In the genomic region with DNA sequence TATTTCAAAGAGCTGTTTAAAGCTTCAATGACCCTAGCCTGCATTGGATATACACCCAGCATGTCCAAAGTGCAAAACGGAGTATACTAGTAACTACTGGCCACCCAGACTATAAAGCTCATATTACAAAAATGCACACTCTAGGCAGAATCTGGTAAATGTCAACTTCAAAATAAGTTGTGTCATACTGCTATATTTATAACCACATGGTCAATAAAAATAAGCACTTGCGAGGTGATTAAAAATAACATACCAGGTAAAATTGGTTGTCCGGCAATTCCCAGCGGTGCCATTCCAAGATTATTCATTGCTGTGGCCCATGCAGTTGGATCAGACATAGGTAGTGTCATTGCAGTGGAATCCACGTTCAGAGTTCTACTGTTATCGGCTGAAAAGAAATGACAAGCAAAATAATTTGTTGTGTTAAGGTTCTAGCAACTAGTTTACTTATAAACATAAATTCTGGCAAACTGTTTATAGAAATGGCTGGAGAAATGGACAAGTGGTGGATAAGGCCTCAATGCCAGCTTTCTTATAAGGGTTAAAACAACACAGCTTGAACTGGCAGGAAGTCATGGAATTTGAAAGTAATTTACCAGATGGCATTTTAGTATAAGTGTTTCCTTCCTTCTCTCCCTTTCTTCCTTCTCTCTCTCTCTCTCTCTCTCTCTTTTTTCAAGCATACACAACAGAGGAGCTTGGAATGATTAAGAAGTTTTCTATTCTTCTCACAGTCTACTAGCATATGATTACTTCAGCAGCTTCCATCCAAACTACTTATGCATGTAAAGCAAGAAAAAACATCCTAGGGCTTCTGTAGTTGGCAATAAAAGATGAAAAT, we compare ENCODE assay signal across 20 cellular contexts.
DNase-seq lines count a peak whose midpoint lies in the region; ATAC-seq and TF ChIP-seq lines count a peak whose summit lies in the region.
"Had no signal": no experiment of that assay in that cellular context is flagged by ENCODE, and none has a peak within 500 bp of the region (broad histone marks: within the 10 kb centered on the region; RNA-seq: fewer than 3 reads in every experiment).

No MANE protein-coding gene starts in this region.

- H4K20me1 ChIP-seq in GM23248 (ENCODE audit: insufficient read depth) (no peaks in the 10 kb centered on the region), GM23338 (replicated peaks; ENCODE audit: insufficient read depth) (no peaks in the 10 kb centered on the region)

- no peak overlapping the region for H3K27ac Mint-ChIP-seq in GM23338
- H3K27ac Mint-ChIP-seq: activated naive CD8-positive, alpha-beta T cell treated with anti-CD3 and anti-CD28 coated beads, Interleukin-2, amount 10 ng/mL, durations not matched to agents 7 days and 5 days; activated T-helper 2 cell treated with anti-CD3 and anti-CD28 coated beads, Interferon-gamma antibody, Interleukin-2, Interleukin-4, amounts not matched to agents 10 μg/mL and 5 μg/mL and 100 μg/mL, durations not matched to agents 14 hours and 24 hours and 36 hours; stimulated activated effector memory CD8-positive, alpha-beta T cell treated with anti-CD3 and anti-CD28 coated beads, Interleukin-12 subunit alpha, Interleukin-12 subunit beta, amount 100 ng/mL, for 72 hours had no signal

- peak; percentile 53 for ATAC-seq in left lobe of liver
- no peak for ATAC-seq in HG02885 (IDR thresholded peaks at IDR 0.05; ENCODE audit: poor library complexity, unreplicated experiment)
- no peak for ATAC-seq in GM23338
- ATAC-seq: stimulated activated effector memory CD8-positive, alpha-beta T cell treated with anti-CD3 and anti-CD28 coated beads, Interleukin-12 subunit alpha, Interleukin-12 subunit beta, amount 100 ng/mL, for 72 hours had no signal

- H3K4me3 ChIP-seq in GM23248 (no peak overlapping the region), adipocyte (ENCODE audit: low read length) (no peak overlapping the region), GM23338 (no peak overlapping the region)
- H3K4me3 ChIP-seq: BLaER1, breast epithelium, K562, Peyer's patch, testis had no signal

- H3K4me2 ChIP-seq in GM23248 (ENCODE audit: unreplicated experiment) (peak overlapping the region; percentile 31), GM23338 (no peak overlapping the region)
- H3K4me2 ChIP-seq: BLaER1 had no signal

- H3K9me3 Mint-ChIP-seq in GM23338: no peaks in the 10 kb centered on the region
- H3K9me3 Mint-ChIP-seq: activated naive CD8-positive, alpha-beta T cell treated with anti-CD3 and anti-CD28 coated beads, Interleukin-2, amount 10 ng/mL, durations not matched to agents 7 days and 5 days; activated T-helper 2 cell treated with anti-CD3 and anti-CD28 coated beads, Interferon-gamma antibody, Interleukin-2, Interleukin-4, amounts not matched to agents 10 μg/mL and 5 μg/mL and 100 μg/mL, durations not matched to agents 14 hours and 24 hours and 36 hours; stimulated activated effector memory CD8-positive, alpha-beta T cell treated with anti-CD3 and anti-CD28 coated beads, Interleukin-12 subunit alpha, Interleukin-12 subunit beta, amount 100 ng/mL, for 72 hours had no signal

- H3K36me3 Mint-ChIP-seq in GM23338 (ENCODE audit: low read depth): no peaks in the 10 kb centered on the region
- H3K36me3 Mint-ChIP-seq: activated naive CD8-positive, alpha-beta T cell treated with anti-CD3 and anti-CD28 coated beads, Interleukin-2, amount 10 ng/mL, durations not matched to agents 7 days and 5 days; stimulated activated effector memory CD8-positive, alpha-beta T cell treated with anti-CD3 and anti-CD28 coated beads, Interleukin-12 subunit alpha, Interleukin-12 subunit beta, amount 100 ng/mL, for 72 hours had no signal

- peaks cover 2% of the 10 kb centered on the region for H3K27me3 Mint-ChIP-seq in GM23338 (ENCODE audit: insufficient read depth, low read depth, poor library complexity)
- H3K27me3 Mint-ChIP-seq: activated naive CD8-positive, alpha-beta T cell treated with anti-CD3 and anti-CD28 coated beads, Interleukin-2, amount 10 ng/mL, durations not matched to agents 7 days and 5 days had no signal

- H3K4me1 ChIP-seq in GM23248 (ENCODE audit: insufficient read depth) (peaks cover 26% of the 10 kb centered on the region), adipocyte (ENCODE audit: control insufficient read depth, insufficient read depth, low read length) (peaks cover 25% of the 10 kb centered on the region), GM23338 (ENCODE audit: insufficient read depth) (no peaks in the 10 kb centered on the region)
- H3K4me1 ChIP-seq: BLaER1, breast epithelium, Peyer's patch, testis had no signal

- no peak overlapping the region for H2AFZ ChIP-seq in GM23248
- no peak overlapping the region for H2AFZ ChIP-seq in GM23338

- no peak for TF ChIP-seq CTCF in GM23338 (conservative IDR thresholded peaks at IDR 0.05; ENCODE audit: low read depth in 2 of 2)

- H3K9me2 ChIP-seq in GM23248 (ENCODE audit: insufficient read depth) (no peaks in the 10 kb centered on the region), GM23338 (ENCODE audit: insufficient read depth) (no peaks in the 10 kb centered on the region)

- peaks cover 8% of the 10 kb centered on the region; the same call in 1 of the 3 replicates for H3K4me1 Mint-ChIP-seq in GM23338
- H3K4me1 Mint-ChIP-seq: activated naive CD8-positive, alpha-beta T cell treated with anti-CD3 and anti-CD28 coated beads, Interleukin-2, amount 10 ng/mL, durations not matched to agents 7 days and 5 days; stimulated activated effector memory CD8-positive, alpha-beta T cell treated with anti-CD3 and anti-CD28 coated beads, Interleukin-12 subunit alpha, Interleukin-12 subunit beta, amount 100 ng/mL, for 72 hours had no signal

- H3K36me3 ChIP-seq in GM23248 (ENCODE audit: low read depth): no peaks in the 10 kb centered on the region
- no peaks in the 10 kb centered on the region for H3K36me3 ChIP-seq in adipocyte (ENCODE audit: control insufficient read depth, insufficient read depth, low read length, severe bottlenecking)
- no peaks in the 10 kb centered on the region for H3K36me3 ChIP-seq in GM23338 (ENCODE audit: insufficient read depth)
- H3K36me3 ChIP-seq: BLaER1, breast epithelium, Peyer's patch had no signal

- peaks cover 29% of the 10 kb centered on the region for H3F3A ChIP-seq in GM23248 (ENCODE audit: insufficient read depth)
- H3F3A ChIP-seq in GM23338 (replicated peaks; ENCODE audit: low read depth): no peaks in the 10 kb centered on the region

- in situ Hi-C loops in GM23248 (cut with MboI): no loop called here

- H3K4me3 Mint-ChIP-seq in GM23338: no peak overlapping the region
- H3K4me3 Mint-ChIP-seq: activated naive CD8-positive, alpha-beta T cell treated with anti-CD3 and anti-CD28 coated beads, Interleukin-2, amount 10 ng/mL, durations not matched to agents 7 days and 5 days; stimulated activated effector memory CD8-positive, alpha-beta T cell treated with anti-CD3 and anti-CD28 coated beads, Interleukin-12 subunit alpha, Interleukin-12 subunit beta, amount 100 ng/mL, for 72 hours had no signal

- H3K27ac ChIP-seq in GM23248: peak overlapping the region; percentile 27; the same call in 1 of the 2 replicates
- H3K27ac ChIP-seq in GM23338 (ENCODE audit: low read depth): no peak overlapping the region
- H3K27ac ChIP-seq: BLaER1, breast epithelium, epithelial cell of prostate, Peyer's patch, testis had no signal

- H3K27me3 ChIP-seq in GM23248 (replicated peaks; ENCODE audit: insufficient read depth) (no peaks in the 10 kb centered on the region), adipocyte (replicated peaks; ENCODE audit: control insufficient read depth, insufficient read depth, low read length) (peaks cover 4% of the 10 kb centered on the region), GM23338 (ENCODE audit: insufficient read depth) (no peaks in the 10 kb centered on the region)
- H3K27me3 ChIP-seq: Peyer's patch, testis had no signal

- H3K79me2 ChIP-seq in GM23248 (ENCODE audit: insufficient read depth) (no peaks in the 10 kb centered on the region), GM23338 (replicated peaks; ENCODE audit: insufficient read depth) (no peaks in the 10 kb centered on the region)

- H3K9me3 ChIP-seq in GM23248 (ENCODE audit: low read depth) (no peaks in the 10 kb centered on the region), adipocyte (ENCODE audit: control insufficient read depth, low read length) (no peaks in the 10 kb centered on the region)
- H3K9me3 ChIP-seq: BLaER1, breast epithelium, Peyer's patch, testis had no signal

- DNase-seq in GM23248 (peak; percentile 31), adipocyte (ENCODE audit: low read depth) (peak; percentile 36), left lobe of liver (ENCODE audit: low spot score) (no peak), GF-D8 (lab: John Stamatoyannopoulos, UW) (no peak), GM23338 (ENCODE audit: low spot score) (no peak), NCI-H1105 (lab: John Stamatoyannopoulos, UW) (no peak)
- DNase-seq: activated CD4-positive, CD25-positive, alpha-beta regulatory T cell treated with anti-CD3 and anti-CD28 coated beads, Interleukin-2, amount 50 U/mL, for 72 hours; activated naive CD8-positive, alpha-beta T cell treated with anti-CD3 and anti-CD28 coated beads, Interleukin-2, amount 10 ng/mL, durations not matched to agents 7 days and 5 days; glutamatergic neuron; NCI-H2029; Peyer's patch; retina; testis had no signal

- 45 to 47% methylated on average over 6 of the region's 6 CpGs for WGBS in GM23248 (ENCODE audit: low coverage in 1 of 2, low lambda C conversion rate in 2 of 2, missing lambda C conversion rate in 2 of 2), 2 experiments

- H3K9ac ChIP-seq in GM23248: no peak overlapping the region
- H3K9ac ChIP-seq in adipocyte (ENCODE audit: low read length): no peak overlapping the region
- H3K9ac ChIP-seq: BLaER1 had no signal

TF ChIP-seq in GM23338, 12 proteins besides CTCF, POLR2A, EP300 and RAD21 (continues in another document):
- no peak for TF ChIP-seq NANOG (IDR thresholded peaks at IDR 0.05; ENCODE audit: borderline replicate concordance)
- TF ChIP-seq JUNB (IDR thresholded peaks at IDR 0.05; ENCODE audit: unreplicated experiment): no peak
- TF ChIP-seq ZNF114 (CRISPR knock-in tag; IDR thresholded peaks at IDR 0.05): no peak
- no peak for TF ChIP-seq EZH2 (IDR thresholded peaks at IDR 0.05; ENCODE audit: low read depth, unreplicated experiment)
- no peak for TF ChIP-seq ETS1 (IDR thresholded peaks at IDR 0.05)

Comparison
In these comparisons a context has a peak if more than half of its experiments do, and no peak if none do; other contexts are left out.
1. DNase-seq: peak in GM23248 (single experiment) and adipocyte (single experiment); none in left lobe of liver (single experiment), GF-D8 (single experiment), GM23338 (single experiment) and NCI-H1105 (single experiment).